In genomic region chr9:137429546-137429890, GRCh38 we compare ENCODE assay signal across 1 cellular context.
TF ChIP-seq lines count a peak whose summit lies in the region.

No MANE protein-coding gene starts in this region.

TF ChIP-seq in HCT116, 20 proteins besides CTCF, POLR2A, EP300 and RAD21:
- TF ChIP-seq MAX (IDR thresholded peaks at IDR 0.05) (no peak), YY1 (IDR thresholded peaks at IDR 0.05; ENCODE audit: extremely low read depth, insufficient replicate concordance, low read depth, low read length) (no peak), TCF7L2 (IDR thresholded peaks at IDR 0.05; ENCODE audit: borderline replicate concordance, extremely low read depth, insufficient read depth, insufficient read length) (no peak), CBX3 (IDR thresholded peaks at IDR 0.05; ENCODE audit: low read depth) (no peak), SP1 (IDR thresholded peaks at IDR 0.05; ENCODE audit: low read depth) (no peak), ZFX (IDR thresholded peaks at IDR 0.05) (no peak), ZBTB33 (IDR thresholded peaks at IDR 0.05; ENCODE audit: extremely low read depth, insufficient replicate concordance, low read length) (no peak), EGR1 (IDR thresholded peaks at IDR 0.05; ENCODE audit: low read depth) (no peak), FOSL1 (IDR thresholded peaks at IDR 0.05; ENCODE audit: low read depth) (no peak), ZNF274 (IDR thresholded peaks at IDR 0.05; ENCODE audit: low read depth, low read length) (no peak), ATF3 (IDR thresholded peaks at IDR 0.05) (no peak), JUND (IDR thresholded peaks at IDR 0.05) (no peak), EZH2 (IDR thresholded peaks at IDR 0.05) (no peak)
